ENCODE assay signal across 21 cellular contexts in genomic region chr9:133576591-133577462, GRCh38. TPM values are rescaled to one million over a fixed set of nuclear protein-coding genes. Genes with fewer than 3 reads are reported as not detected.
DNase-seq lines count a peak whose midpoint lies in the region; ATAC-seq, FAIRE-seq and TF ChIP-seq lines count a peak whose summit lies in the region.
"Had no signal": no experiment of that assay in that cellular context is flagged by ENCODE, and none has a peak within 500 bp of the region (broad histone marks: within the 10 kb centered on the region; RNA-seq: fewer than 3 reads in every experiment).

No MANE protein-coding gene starts in this region.

- intact Hi-C loops in activated B cell treated with CpG ODN at 0.5 μM for 24 hours (cut with micrococcal nuclease) (no loop called here), left ventricle myocardium inferior (cut with micrococcal nuclease) (no loop called here), pancreas (cut with DNase I) (no loop called here)
- intact Hi-C loops in naive thymus-derived CD4-positive, alpha-beta T cell (cut with micrococcal nuclease): no loop called here

- peak overlapping the region; percentile 30 for H3K27ac ChIP-seq in left ventricle myocardium inferior (replicated peaks)
- no peak overlapping the region for H3K27ac ChIP-seq in pancreas
- no peak overlapping the region for H3K27ac ChIP-seq in naive thymus-derived CD4-positive, alpha-beta T cell (ENCODE audit: low read depth, low read length)
- H3K27ac ChIP-seq: C4-2B, neutrophil, skin epidermis had no signal

- H3K9me3 ChIP-seq in left ventricle myocardium inferior (replicated peaks) (no peaks in the 10 kb centered on the region), pancreas (no peaks in the 10 kb centered on the region)
- no peaks in the 10 kb centered on the region for H3K9me3 ChIP-seq in naive thymus-derived CD4-positive, alpha-beta T cell (ENCODE audit: control insufficient read depth in 2 of 3, low read length in 3 of 3)
- H3K9me3 ChIP-seq: HAP-1, neutrophil had no signal

- peaks cover 52% of the 10 kb centered on the region for H3K27me3 Mint-ChIP-seq in activated B cell treated with CpG ODN at 0.5 μM for 24 hours
- peaks cover 13 to 43% (median 29%) of the 10 kb centered on the region in 5 donors for H3K27me3 Mint-ChIP-seq in naive thymus-derived CD4-positive, alpha-beta T cell

- no peaks in the 10 kb centered on the region for H3K36me3 Mint-ChIP-seq in activated B cell treated with CpG ODN at 0.5 μM for 24 hours (ENCODE audit: low read depth)
- no peaks in the 10 kb centered on the region for H3K36me3 Mint-ChIP-seq in naive thymus-derived CD4-positive, alpha-beta T cell

- H3K36me3 ChIP-seq in left ventricle myocardium inferior: no peaks in the 10 kb centered on the region
- no peaks in the 10 kb centered on the region for H3K36me3 ChIP-seq in pancreas
- H3K36me3 ChIP-seq in naive thymus-derived CD4-positive, alpha-beta T cell (ENCODE audit: control insufficient read depth in 2 of 3, insufficient read depth in 3 of 3, low read length in 3 of 3): no peaks in the 10 kb centered on the region
- H3K36me3 ChIP-seq: HAP-1, neutrophil had no signal

- ATAC-seq in activated B cell treated with CpG ODN at 0.5 μM for 24 hours (ENCODE audit: low read depth) (no peak), pancreas (peak in 3 of 4 donors; percentile 13 to 36 (median 17))
- no peak for ATAC-seq in naive thymus-derived CD4-positive, alpha-beta T cell
- ATAC-seq: esophagus mucosa; stimulated activated naive CD8-positive, alpha-beta T cell treated with anti-CD3 and anti-CD28 coated beads, Interleukin-15, Interleukin-2, amounts not matched to agents 100 U/mL and 50 U/mL, for 24 hours had no signal

- DNase-seq in GM10248 (ENCODE audit: extremely low spot score) (peak; percentile 59), activated B cell treated with CpG ODN at 0.5 μM for 24 hours (no peak), left ventricle myocardium inferior (no peak), pancreas (peak in 1 of 6 donors; percentile 29), HK-2 (ENCODE audit: unreplicated experiment) (no peak), SHP77 (lab: John Stamatoyannopoulos, UW) (no peak)
- no peak for DNase-seq in naive thymus-derived CD4-positive, alpha-beta T cell
- DNase-seq: activated CD4-positive, alpha-beta T cell treated with anti-CD3 and anti-CD28 coated beads for 48 hours; activated T-cell treated with anti-CD3 and anti-CD28 coated beads, Interleukin-2, amount 50 U/mL, for 48 hours; amniotic stem cell; DND-41; NCI-H2171; SHP77 treated with DMSO at 0.1 percent for 48 hours; stimulated activated naive CD8-positive, alpha-beta T cell treated with anti-CD3 and anti-CD28 coated beads, Interleukin-15, Interleukin-2, amounts not matched to agents 100 U/mL and 50 U/mL, for 24 hours had no signal

- no peaks in the 10 kb centered on the region for H3K9me3 Mint-ChIP-seq in activated B cell treated with CpG ODN at 0.5 μM for 24 hours
- H3K9me3 Mint-ChIP-seq in naive thymus-derived CD4-positive, alpha-beta T cell: peaks cover 0 to 3% (median 0%) of the 10 kb centered on the region in 11 donors

- H3K27me3 ChIP-seq in left ventricle myocardium inferior (ENCODE audit: low read depth): peaks cover 41% of the 10 kb centered on the region
- H3K27me3 ChIP-seq in pancreas: no peaks in the 10 kb centered on the region
- no peaks in the 10 kb centered on the region for H3K27me3 ChIP-seq in naive thymus-derived CD4-positive, alpha-beta T cell (ENCODE audit: control insufficient read depth in 2 of 2, insufficient read depth in 2 of 2, low read length in 2 of 2)

- H3K27ac Mint-ChIP-seq in activated B cell treated with CpG ODN at 0.5 μM for 24 hours: no peak overlapping the region
- peak overlapping the region in 1 of 9 donors; percentile 78 for H3K27ac Mint-ChIP-seq in naive thymus-derived CD4-positive, alpha-beta T cell

- FAIRE-seq in pancreas (lab: Jason Lieb, UNC): no peak

- 39 to 48% methylated on average over 30 of the region's 30 CpGs for WGBS in pancreas, 2 donors

- H3K4me1 Mint-ChIP-seq in activated B cell treated with CpG ODN at 0.5 μM for 24 hours: peaks cover 20% of the 10 kb centered on the region
- peaks cover 0 to 13% (median 8%) of the 10 kb centered on the region in 7 donors for H3K4me1 Mint-ChIP-seq in naive thymus-derived CD4-positive, alpha-beta T cell

- POLR2A ChIA-PET in GM10248 (lab: Yijun Ruan, JAX): no interaction called here
- POLR2A ChIA-PET in activated B cell treated with CpG ODN at 0.5 μM for 24 hours (lab: Charles Lee): no interaction called here
- POLR2A ChIA-PET in naive thymus-derived CD4-positive, alpha-beta T cell (lab: Charles Lee): no interaction called here

- H3K4me1 ChIP-seq in left ventricle myocardium inferior (peaks cover 56% of the 10 kb centered on the region), pancreas (no peaks in the 10 kb centered on the region)
- H3K4me1 ChIP-seq in naive thymus-derived CD4-positive, alpha-beta T cell (ENCODE audit: control insufficient read depth in 2 of 2, insufficient read depth in 2 of 2, low read length in 2 of 2): no peaks in the 10 kb centered on the region
- H3K4me1 ChIP-seq: HAP-1 had no signal

- H3K4me3 Mint-ChIP-seq in activated B cell treated with CpG ODN at 0.5 μM for 24 hours: peak overlapping the region; percentile 46
- peak overlapping the region in 2 of 10 donors; percentile 44 to 64 for H3K4me3 Mint-ChIP-seq in naive thymus-derived CD4-positive, alpha-beta T cell

- TF ChIP-seq CTCF in GM10248 (IDR thresholded peaks at IDR 0.05; ENCODE audit: control extremely low read depth, extremely low read depth, low read depth, missing control alignments): no peak
- no peak for TF ChIP-seq CTCF in activated B cell treated with CpG ODN at 0.5 μM for 24 hours (IDR thresholded peaks at IDR 0.05)
- no peak for TF ChIP-seq CTCF in left ventricle myocardium inferior (IDR thresholded peaks at IDR 0.05; ENCODE audit: borderline replicate concordance)
- TF ChIP-seq CTCF in pancreas (IDR thresholded peaks at IDR 0.05): no peak

- CTCF ChIA-PET in GM10248 (lab: Yijun Ruan, JAX) (interaction anchor here (1.6 kb wide), 1 partner anchor 18 kb away, joined by 3 read pairs; no protein-coding TSS in a partner anchor), activated B cell treated with CpG ODN at 0.5 μM for 24 hours (lab: Charles Lee) (no interaction called here)
- CTCF ChIA-PET in naive thymus-derived CD4-positive, alpha-beta T cell (lab: Charles Lee): no interaction called here

- H3K4me3 ChIP-seq in left ventricle myocardium inferior (peak overlapping the region; percentile 39), pancreas (no peak overlapping the region)
- H3K4me3 ChIP-seq in naive thymus-derived CD4-positive, alpha-beta T cell (ENCODE audit: low read length): no peak overlapping the region
- H3K4me3 ChIP-seq: HAP-1, skin epidermis had no signal

RNA-seq across cellular contexts. Expression of gene FAM163B, which starts 32.4 kb away (rescaled TPM):
- total RNA-seq in activated B cell treated with CpG ODN at 0.5 μM for 24 hours: not detected in 2 replicates
- not detected for total RNA-seq in left ventricle myocardium inferior
- total RNA-seq in pancreas: not detected
- polyA plus RNA-seq in pancreas: not detected
- total RNA-seq in naive thymus-derived CD4-positive, alpha-beta T cell: not detected
- not detected for polyA plus RNA-seq in naive thymus-derived CD4-positive, alpha-beta T cell
- total RNA-seq: esophagus mucosa; lower leg skin; T-helper 2 cell treated with Interferon-gamma antibody and Interleukin-4, amounts not matched to agents 100 ng/mL and 5 ng/mL, for 36 hours had no signal

RNA-seq across cellular contexts. Expression of gene ADAMTSL2, which starts 42.3 kb away (rescaled TPM):
- not detected in 2 replicates for total RNA-seq in activated B cell treated with CpG ODN at 0.5 μM for 24 hours
- total RNA-seq in left ventricle myocardium inferior: 6.0 TPM
- 1 to 10 TPM; 1.5 to 5.5 (median 2.6) TPM for total RNA-seq in pancreas
- 10 to 100 TPM in 1 of 2 donors, 1 to 10 TPM in 1; 9.0 to 12.9 TPM for polyA plus RNA-seq in pancreas
- 1 to 10 TPM in 1 of 5 experiments, under 1 TPM in 3, not detected in 1; 0.69 to 2.7 (median 0.81) TPM for total RNA-seq in naive thymus-derived CD4-positive, alpha-beta T cell
- polyA plus RNA-seq in naive thymus-derived CD4-positive, alpha-beta T cell: under 1 TPM; 0.16 to 0.19 TPM
- total RNA-seq: T-helper 2 cell treated with Interferon-gamma antibody and Interleukin-4, amounts not matched to agents 100 ng/mL and 5 ng/mL, for 36 hours had no signal

RNA-seq across cellular contexts. Expression of gene MYMK, which starts 52.1 kb away (rescaled TPM):
- total RNA-seq in activated B cell treated with CpG ODN at 0.5 μM for 24 hours: not detected in 2 replicates
- not detected for total RNA-seq in left ventricle myocardium inferior
- total RNA-seq in pancreas: not detected
- polyA plus RNA-seq in pancreas: not detected
- not detected for total RNA-seq in naive thymus-derived CD4-positive, alpha-beta T cell
- polyA plus RNA-seq in naive thymus-derived CD4-positive, alpha-beta T cell: not detected
- total RNA-seq: esophagus mucosa; lower leg skin; T-helper 2 cell treated with Interferon-gamma antibody and Interleukin-4, amounts not matched to agents 100 ng/mL and 5 ng/mL, for 36 hours had no signal

RNA-seq across cellular contexts. Expression of gene DBH, which starts 59.3 kb away (rescaled TPM):
- total RNA-seq in activated B cell treated with CpG ODN at 0.5 μM for 24 hours (not detected in 2 replicates), left ventricle myocardium inferior (not detected), pancreas (not detected)
- under 1 TPM; 0.08 to 0.09 TPM for polyA plus RNA-seq in pancreas
- total RNA-seq in naive thymus-derived CD4-positive, alpha-beta T cell: 1 to 10 TPM in 1 of 5 experiments, under 1 TPM in 3, not detected in 1; 0.08 to 1.2 (median 0.14) TPM
- polyA plus RNA-seq in naive thymus-derived CD4-positive, alpha-beta T cell: under 1 TPM; 0.14 to 0.38 TPM
- total RNA-seq: esophagus mucosa; T-helper 2 cell treated with Interferon-gamma antibody and Interleukin-4, amounts not matched to agents 100 ng/mL and 5 ng/mL, for 36 hours had no signal

Comparison
In these comparisons a context has a peak if more than half of its experiments do, and no peak if none do; other contexts are left out.
1. ATAC-seq: peak in pancreas (3 of 4); none in activated B cell treated with CpG ODN at 0.5 μM for 24 hours (single experiment) and naive thymus-derived CD4-positive, alpha-beta T cell (single experiment).